In the genomic region with DNA sequence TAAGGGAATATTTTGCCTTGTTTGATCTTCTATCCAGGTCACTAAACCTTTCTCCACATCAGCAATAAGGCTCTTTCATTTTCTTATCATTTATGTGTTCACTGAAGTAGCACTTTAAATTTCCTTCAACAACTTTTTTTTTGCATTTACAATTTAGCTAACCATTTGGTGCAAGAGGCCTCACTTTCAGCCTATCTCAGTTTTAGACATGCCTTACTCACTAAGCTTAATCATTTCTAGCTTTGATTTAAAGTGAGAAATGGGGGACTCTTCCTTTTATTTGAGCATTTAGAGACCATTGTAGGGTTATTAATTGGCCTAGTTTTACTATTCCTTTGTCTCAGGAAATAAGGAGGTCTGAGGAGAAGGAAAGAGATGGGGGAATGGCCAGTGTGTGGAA, we compare ENCODE assay signal across 4 cellular contexts.
"Had no signal": no experiment of that assay in that cellular context is flagged by ENCODE, and none has a peak within 500 bp of the region (broad histone marks: within the 10 kb centered on the region; RNA-seq: fewer than 3 reads in every experiment).

No MANE protein-coding gene starts in this region.

- DNase-seq: H9, HCEC 1CT, IMR-90 had no signal

- H3K4me3 Mint-ChIP-seq: GM23338, H9 had no signal

- ATAC-seq: GM23338 had no signal

- H3K27ac Mint-ChIP-seq: GM23338, H9 had no signal

- H3K4me1 Mint-ChIP-seq: GM23338, H9 had no signal
